ENCODE assay signal across 9 cellular contexts in genomic region chr10:114879541-114880158, GRCh38. TPM values are rescaled to one million over a fixed set of nuclear protein-coding genes. Genes with fewer than 3 reads are reported as not detected.
DNase-seq lines count a peak whose midpoint lies in the region; ATAC-seq, FAIRE-seq and TF ChIP-seq lines count a peak whose summit lies in the region.
"Had no signal": no experiment of that assay in that cellular context is flagged by ENCODE, and none has a peak within 500 bp of the region (broad histone marks: within the 10 kb centered on the region; RNA-seq: fewer than 3 reads in every experiment).

No MANE protein-coding gene starts in this region.

- H3K9me3 ChIP-seq in Loucy (ENCODE audit: insufficient read depth, low read depth, low read length) (no peaks in the 10 kb centered on the region), left ventricle myocardium inferior (replicated peaks) (no peaks in the 10 kb centered on the region)

- no peaks in the 10 kb centered on the region for H3K27me3 ChIP-seq in GM23338 (ENCODE audit: insufficient read depth)
- H3K27me3 ChIP-seq in Loucy (ENCODE audit: insufficient read depth, low read length, poor library complexity, severe bottlenecking): no peaks in the 10 kb centered on the region
- peaks cover 7% of the 10 kb centered on the region for H3K27me3 ChIP-seq in left ventricle myocardium inferior (ENCODE audit: low read depth)

- H3K9me2 ChIP-seq in GM23338 (ENCODE audit: insufficient read depth): no peaks in the 10 kb centered on the region
- no peaks in the 10 kb centered on the region for H3K9me2 ChIP-seq in Loucy (replicated peaks; ENCODE audit: low read depth, low read length)

- no peaks in the 10 kb centered on the region for H4K20me1 ChIP-seq in GM23338 (replicated peaks; ENCODE audit: insufficient read depth)
- no peaks in the 10 kb centered on the region for H4K20me1 ChIP-seq in Loucy (ENCODE audit: insufficient read depth, low read length, poor library complexity, severe bottlenecking)

- H3K79me2 ChIP-seq in GM23338 (replicated peaks; ENCODE audit: insufficient read depth) (no peaks in the 10 kb centered on the region), Loucy (ENCODE audit: insufficient read depth, low read length) (no peaks in the 10 kb centered on the region)

- 0 out of 2 replicates have a peak overlapping the region, but pooled peaks have one; percentile 25 for H3K4me2 ChIP-seq in GM23338
- peak overlapping the region; percentile 40 for H3K4me2 ChIP-seq in Loucy (ENCODE audit: low read depth, low read length, poor library complexity, severe bottlenecking)

- H3K27ac ChIP-seq in GM23338 (ENCODE audit: low read depth): no peak overlapping the region
- H3K27ac ChIP-seq in left ventricle myocardium inferior (replicated peaks): no peak overlapping the region

- H3K36me3 ChIP-seq in GM23338 (ENCODE audit: insufficient read depth): no peaks in the 10 kb centered on the region
- no peaks in the 10 kb centered on the region for H3K36me3 ChIP-seq in Loucy (ENCODE audit: insufficient read depth, low read length)
- no peaks in the 10 kb centered on the region for H3K36me3 ChIP-seq in left ventricle myocardium inferior

- DNase-seq in NCI-H82 (lab: John Stamatoyannopoulos, UW) (peak; percentile 51), NCI-H82 treated with DMSO at 0.1 percent for 48 hours (lab: John Stamatoyannopoulos, UW; ENCODE audit: unreplicated experiment) (no peak), GM23338 (ENCODE audit: low spot score) (peak; percentile 75), left ventricle myocardium inferior (no peak), RCC 7860 (ENCODE audit: low spot score) (no peak)
- peak; percentile 61 for DNase-seq in activated CD8-positive, alpha-beta memory T cell treated with anti-CD3 and anti-CD28 coated beads, Interleukin-2, amount 50 U/mL, for 48 hours
- DNase-seq in stimulated activated CD4-positive, alpha-beta T cell treated with anti-CD3 and anti-CD28 coated beads, Interleukin-4, amount 100 ng/mL, for 4 hours: peak; percentile 18 to 20

- peaks cover 41% of the 10 kb centered on the region for H3K4me1 Mint-ChIP-seq in GM23338

- ATAC-seq in GM23338: peak; percentile 13

- H3K9me3 Mint-ChIP-seq in GM23338: no peaks in the 10 kb centered on the region
- H3K9me3 Mint-ChIP-seq: stimulated activated naive CD8-positive, alpha-beta T cell treated with anti-CD3 and anti-CD28 coated beads, Interleukin-15, Interleukin-2, amounts not matched to agents 100 ng/mL and 50 ng/mL, for 24 hours had no signal

- intact Hi-C loops in left ventricle myocardium inferior (cut with micrococcal nuclease): loop anchor here (10.0 kb wide), 1 partner anchor 245 kb away; no protein-coding TSS in a partner anchor

- FAIRE-seq in RCC 7860 (lab: Jason Lieb, UNC): no peak

- no peak overlapping the region for H3K9ac ChIP-seq in Loucy (ENCODE audit: low read depth, low read length, poor library complexity, severe bottlenecking)

- H3K4me3 ChIP-seq in GM23338 (no peak overlapping the region), Loucy (ENCODE audit: low read length, poor library complexity, severe bottlenecking) (no peak overlapping the region), left ventricle myocardium inferior (no peak overlapping the region)

- peak overlapping the region; percentile 58; the same call in 1 of the 2 replicates for H3K27ac Mint-ChIP-seq in GM23338
- H3K27ac Mint-ChIP-seq: stimulated activated naive CD8-positive, alpha-beta T cell treated with anti-CD3 and anti-CD28 coated beads, Interleukin-15, Interleukin-2, amounts not matched to agents 100 ng/mL and 50 ng/mL, for 24 hours had no signal

- TF ChIP-seq CTCF in GM23338 (conservative IDR thresholded peaks at IDR 0.05; ENCODE audit: low read depth in 2 of 2) (peak; percentile 77 to 79), Loucy (conservative IDR thresholded peaks at IDR 0.05; ENCODE audit: low read length) (peak; percentile 84), left ventricle myocardium inferior (IDR thresholded peaks at IDR 0.05; ENCODE audit: borderline replicate concordance) (peak; percentile 71)

- H3K27me3 Mint-ChIP-seq in GM23338 (ENCODE audit: insufficient read depth, low read depth, poor library complexity): peaks cover 15% of the 10 kb centered on the region

- 0 out of 2 replicates have a peak, but pooled peaks cover 2% of the 10 kb centered on the region for H3F3A ChIP-seq in GM23338 (replicated peaks; ENCODE audit: low read depth)
- no peaks in the 10 kb centered on the region for H3F3A ChIP-seq in Loucy (ENCODE audit: low read depth)

- no peak overlapping the region for H3K4me3 Mint-ChIP-seq in GM23338
- H3K4me3 Mint-ChIP-seq: stimulated activated naive CD8-positive, alpha-beta T cell treated with anti-CD3 and anti-CD28 coated beads, Interleukin-15, Interleukin-2, amounts not matched to agents 100 ng/mL and 50 ng/mL, for 24 hours had no signal

- H3K4me1 ChIP-seq in GM23338 (ENCODE audit: insufficient read depth) (peaks cover 35% of the 10 kb centered on the region), Loucy (ENCODE audit: insufficient read depth, low read length, poor library complexity, severe bottlenecking) (peaks cover 9% of the 10 kb centered on the region), left ventricle myocardium inferior (no peaks in the 10 kb centered on the region)

- H3K36me3 Mint-ChIP-seq in GM23338 (ENCODE audit: low read depth): no peaks in the 10 kb centered on the region

- H2AFZ ChIP-seq in GM23338 (no peak overlapping the region), Loucy (ENCODE audit: low read length) (peak overlapping the region; percentile 86)

TF ChIP-seq in GM23338, 12 proteins besides CTCF, POLR2A, EP300 and RAD21 (continues in another document):
- no peak for TF ChIP-seq CREB1 (CRISPR knock-in tag; IDR thresholded peaks at IDR 0.05; ENCODE audit: low read depth)
- no peak for TF ChIP-seq REST (IDR thresholded peaks at IDR 0.05; ENCODE audit: unreplicated experiment)
- no peak for TF ChIP-seq EZH2phosphoT487 (IDR thresholded peaks at IDR 0.05; ENCODE audit: unreplicated experiment)
- TF ChIP-seq ETS1 (IDR thresholded peaks at IDR 0.05): no peak
- no peak for TF ChIP-seq ZNF114 (CRISPR knock-in tag; IDR thresholded peaks at IDR 0.05)
- no peak for TF ChIP-seq ZNF331 (CRISPR knock-in tag; IDR thresholded peaks at IDR 0.05; ENCODE audit: low read depth)

RNA-seq across cellular contexts. Expression of gene FHIP2A, which starts 58.1 kb away (rescaled TPM):
- 11.8 and 13.7 TPM in 2 replicates for total RNA-seq in GM23338 (2014; rRNA removed; shearing (Covaris generic))
- 6.1 and 6.7 TPM in 2 replicates for polyA plus RNA-seq in GM23338 (2016; fragmentation: Nextera tagmentation; extraction: Ambion mirVana)
- total RNA-seq in left ventricle myocardium inferior: 26.6 TPM

RNA-seq across cellular contexts. Expression of gene TRUB1, which starts 58.3 kb away (rescaled TPM):
- 32.7 and 34.5 TPM in 2 replicates for total RNA-seq in GM23338 (2014; rRNA removed; shearing (Covaris generic))
- 15.0 and 15.5 TPM in 2 replicates for polyA plus RNA-seq in GM23338 (2016; fragmentation: Nextera tagmentation; extraction: Ambion mirVana)
- 18.4 TPM for total RNA-seq in left ventricle myocardium inferior

Comparison
In these comparisons a context has a peak if more than half of its experiments do, and no peak if none do; other contexts are left out.
1. DNase-seq: peak in NCI-H82 (single experiment), GM23338 (single experiment), activated CD8-positive, alpha-beta memory T cell treated with anti-CD3 and anti-CD28 coated beads, Interleukin-2, amount 50 U/mL, for 48 hours (single experiment) and stimulated activated CD4-positive, alpha-beta T cell treated with anti-CD3 and anti-CD28 coated beads, Interleukin-4, amount 100 ng/mL, for 4 hours (2 of 2); none in NCI-H82 treated with DMSO at 0.1 percent for 48 hours (single experiment), left ventricle myocardium inferior (single experiment) and RCC 7860 (single experiment).
2. Peak in every context shown above with its lines, with median percentiles within 50 percentile points of each other: CTCF ChIP-seq.